ENCODE assay signal across 12 cellular contexts in the genomic region with DNA sequence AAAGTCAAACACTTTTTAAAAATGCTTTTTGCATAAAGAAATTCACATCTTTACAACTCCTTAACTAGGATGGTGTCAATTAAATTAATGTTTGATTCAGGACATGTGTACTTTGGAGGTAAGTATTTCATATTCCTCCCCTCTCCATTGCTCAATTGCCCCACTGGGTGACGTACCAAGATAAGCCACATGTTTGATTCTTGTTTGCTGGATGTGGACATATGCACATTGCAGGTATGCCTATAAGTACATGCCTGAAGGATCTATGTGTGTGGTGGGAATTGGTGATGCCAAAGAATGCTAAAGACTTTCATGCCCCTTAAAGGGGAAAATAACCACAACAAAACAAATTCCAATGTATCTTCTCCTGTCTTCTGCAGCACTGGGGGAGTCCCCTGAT. TPM values are rescaled to one million over a fixed set of nuclear protein-coding genes. Genes with fewer than 3 reads are reported as not detected.
A peak's percentile ranks its signal among the peaks of the same experiment; 100 is the strongest.
DNase-seq lines count a peak whose midpoint lies in the region; ATAC-seq, FAIRE-seq and TF ChIP-seq lines count a peak whose summit lies in the region.
"Had no signal": no experiment of that assay in that cellular context is flagged by ENCODE, and none has a peak within 500 bp of the region (broad histone marks: within the 10 kb centered on the region; RNA-seq: fewer than 3 reads in every experiment).

No MANE protein-coding gene starts in this region.

- H3K27ac ChIP-seq in CD8-positive, alpha-beta T cell (ENCODE audit: low read depth, low read length), result peak overlapping the region; percentile 54
- peak overlapping the region in 1 of 2 donors; percentile 11 for H3K27ac ChIP-seq in ascending aorta
- H3K27ac ChIP-seq in mesenchymal stem cell (ENCODE audit: low read length, poor library complexity, severe bottlenecking), result peak overlapping the region; percentile 3
- H3K27ac ChIP-seq: thyroid gland had no signal

- POLR2A ChIA-PET in CD8-positive, alpha-beta T cell (lab: Charles Lee), result interaction anchor here (0.7 to 2.6 kb wide), 9 partner anchors 10 to 64 kb away, joined by 3 to 8 read pairs (median 4); no protein-coding TSS in a partner anchor

- peaks cover 2% of the 10 kb centered on the region for H3K9me3 Mint-ChIP-seq in CD8-positive, alpha-beta T cell
- H3K9me3 Mint-ChIP-seq in IgD-negative memory B cell, result no peaks in the 10 kb centered on the region

- no peak for DNase-seq in CD8-positive, alpha-beta T cell
- DNase-seq in ascending aorta (ENCODE audit: low spot score in 2 of 2) (no peak), mesenchymal stem cell (peak; percentile 43), SHP77 treated with DMSO at 0.1 percent for 48 hours (lab: John Stamatoyannopoulos, UW) (no peak), H54 (ENCODE audit: insufficient read length, low spot score) (no peak)
- DNase-seq: effector CD8-positive, alpha-beta T cell; H7 had no signal

- H3K27ac Mint-ChIP-seq in CD8-positive, alpha-beta T cell, result peak overlapping the region; percentile 98
- H3K27ac Mint-ChIP-seq in IgD-negative memory B cell, result peak overlapping the region; percentile 95 to 97 (median 97)

- no peak overlapping the region for H4K91ac ChIP-seq in mesenchymal stem cell (ENCODE audit: low read length)

- H3K36me3 ChIP-seq in CD8-positive, alpha-beta T cell (ENCODE audit: insufficient read depth, low read length), result peaks cover 7% of the 10 kb centered on the region
- H3K36me3 ChIP-seq in ascending aorta (peaks cover 0 to 3% of the 10 kb centered on the region in 2 donors), mesenchymal stem cell (ENCODE audit: control insufficient read depth in 1 of 2, insufficient read depth in 2 of 2, low read depth in 1 of 2, low read length in 2 of 2) (peaks cover 3 to 96% of the 10 kb centered on the region in 2 experiments)
- H3K36me3 ChIP-seq: thyroid gland had no signal

- TF ChIP-seq POLR2A in H54 (IDR thresholded peaks at IDR 0.05; ENCODE audit: low read depth, low read length), result no peak

- peaks cover 75% of the 10 kb centered on the region for H3K4me1 ChIP-seq in CD8-positive, alpha-beta T cell (ENCODE audit: insufficient read depth, low read length)
- H3K4me1 ChIP-seq in ascending aorta (peaks cover 19 to 50% of the 10 kb centered on the region in 2 donors), mesenchymal stem cell (ENCODE audit: control insufficient read depth, insufficient read depth, low read depth, low read length) (peaks cover 27% of the 10 kb centered on the region)

- H3K79me1 ChIP-seq in mesenchymal stem cell (replicated peaks; ENCODE audit: low read length, poor library complexity, severe bottlenecking), result no peaks in the 10 kb centered on the region

- no peaks in the 10 kb centered on the region for H3K27me3 ChIP-seq in CD8-positive, alpha-beta T cell (ENCODE audit: insufficient read depth, low read length)
- H3K27me3 ChIP-seq in ascending aorta (no peaks in the 10 kb centered on the region), mesenchymal stem cell (ENCODE audit: control insufficient read depth in 1 of 2, insufficient read depth in 1 of 2, low read length in 2 of 2) (no peaks in the 10 kb centered on the region)
- H3K27me3 ChIP-seq: thyroid gland had no signal

- H3K27me3 Mint-ChIP-seq in CD8-positive, alpha-beta T cell (ENCODE audit: low read depth), result no peaks in the 10 kb centered on the region
- no peaks in the 10 kb centered on the region for H3K27me3 Mint-ChIP-seq in IgD-negative memory B cell

- H3K9me3 ChIP-seq in CD8-positive, alpha-beta T cell (ENCODE audit: low read length), result no peaks in the 10 kb centered on the region
- no peaks in the 10 kb centered on the region for H3K9me3 ChIP-seq in ascending aorta
- H3K9me3 ChIP-seq in mesenchymal stem cell (ENCODE audit: control insufficient read depth, low read length), result no peaks in the 10 kb centered on the region
- H3K9me3 ChIP-seq: thyroid gland had no signal

- no peak overlapping the region for H3K4ac ChIP-seq in mesenchymal stem cell (ENCODE audit: low read depth in 1 of 2, low read length in 2 of 2)

- FAIRE-seq in H54 (lab: Jason Lieb, UNC), result no peak

- peak overlapping the region; percentile 46 for H3K4me3 ChIP-seq in CD8-positive, alpha-beta T cell (ENCODE audit: low read depth, low read length)
- H3K4me3 ChIP-seq in ascending aorta (peak overlapping the region; percentile 24 to 31), mesenchymal stem cell (ENCODE audit: insufficient read depth in 1 of 2, low read depth in 1 of 2, low read length in 2 of 2) (peak overlapping the region in 1 of 2 experiments; percentile 89)
- H3K4me3 ChIP-seq: thyroid gland had no signal

- H2BK120ac ChIP-seq in mesenchymal stem cell (ENCODE audit: low read depth, low read length), result no peak overlapping the region

- H2AFZ ChIP-seq in mesenchymal stem cell (ENCODE audit: low read depth, low read length), result no peak overlapping the region

- no peak overlapping the region for H2BK5ac ChIP-seq in mesenchymal stem cell (ENCODE audit: low read depth, low read length, poor library complexity, severe bottlenecking)

- no peak overlapping the region for H3K4me2 ChIP-seq in mesenchymal stem cell (ENCODE audit: low read length, poor library complexity, severe bottlenecking)

- no peak overlapping the region for H3K14ac ChIP-seq in mesenchymal stem cell (ENCODE audit: low read length in 2 of 2)

- CTCF ChIA-PET in CD8-positive, alpha-beta T cell (lab: Charles Lee), result interaction anchor here (0.7 to 10.9 kb wide), 7 partner anchors 16 to 161 kb away, joined by 3 to 92 read pairs (median 4); no protein-coding TSS in a partner anchor

- H4K8ac ChIP-seq in mesenchymal stem cell (ENCODE audit: low read length), result no peak overlapping the region

- WGBS in mesenchymal stem cell, result no CpG with 5 or more reads among the region's 1 CpG

- ATAC-seq in CD8-positive, alpha-beta T cell, result no peak
- no peak for ATAC-seq in GM18909 (IDR thresholded peaks at IDR 0.05; ENCODE audit: poor library complexity, unreplicated experiment)
- ATAC-seq in HG03280 (IDR thresholded peaks at IDR 0.05; ENCODE audit: unreplicated experiment), result no peak
- ATAC-seq: left lobe of liver had no signal

- peak overlapping the region; percentile 79 for H3K4me3 Mint-ChIP-seq in CD8-positive, alpha-beta T cell
- peak overlapping the region; percentile 64 to 96 (median 90) for H3K4me3 Mint-ChIP-seq in IgD-negative memory B cell

- intact Hi-C loops in CD8-positive, alpha-beta T cell (cut with DNase I, micrococcal nuclease), result loop anchor here (1.0 to 5.0 kb wide), 9 partner anchors 18 to 247 kb away; a partner anchor contains a TSS
- intact Hi-C loops in ascending aorta (cut with DNase I), result loop anchor here (5.0 kb wide), 2 partner anchors 142 to 228 kb away; a partner anchor contains a TSS

- no peak for TF ChIP-seq CTCF in CD8-positive, alpha-beta T cell (IDR thresholded peaks at IDR 0.05)
- no peak for TF ChIP-seq CTCF in ascending aorta (IDR thresholded peaks at IDR 0.05)

- H2BK12ac ChIP-seq in mesenchymal stem cell (ENCODE audit: low read length in 2 of 2), result no peak overlapping the region

- H3K18ac ChIP-seq in mesenchymal stem cell (ENCODE audit: low read depth in 1 of 2, low read length in 2 of 2), result no peak overlapping the region

- no peak overlapping the region for H2BK15ac ChIP-seq in mesenchymal stem cell (ENCODE audit: low read depth, poor library complexity, severe bottlenecking)

- no peak overlapping the region for H2AK5ac ChIP-seq in mesenchymal stem cell (ENCODE audit: low read length, severe bottlenecking)

- H3K23ac ChIP-seq in mesenchymal stem cell (ENCODE audit: low read length in 2 of 2), result no peak overlapping the region

- H3K4me1 Mint-ChIP-seq in CD8-positive, alpha-beta T cell (ENCODE audit: low read depth), result peaks cover 85% of the 10 kb centered on the region
- peaks cover 68 to 85% (median 72%) of the 10 kb centered on the region in 3 donors for H3K4me1 Mint-ChIP-seq in IgD-negative memory B cell

- H3K36me3 Mint-ChIP-seq in CD8-positive, alpha-beta T cell, result peaks cover 77% of the 10 kb centered on the region
- peaks cover 9% of the 10 kb centered on the region for H3K36me3 Mint-ChIP-seq in IgD-negative memory B cell

- H3K9ac ChIP-seq in mesenchymal stem cell (ENCODE audit: low read length), result peak overlapping the region; percentile 96

RNA-seq across cellular contexts. Expression of a gene that starts 5.8 kb away (rescaled TPM):
- 1,000 to 10,000 TPM; 1,070 to 1,104 TPM for total RNA-seq in CD8-positive, alpha-beta T cell
- 176 TPM for polyA plus RNA-seq in IgD-negative memory B cell
- total RNA-seq in ascending aorta, result 188 TPM
- 1,373 TPM for polyA plus RNA-seq in mesenchymal stem cell (2013, experiment 1 of 2)
- 1,315 TPM for polyA plus RNA-seq in mesenchymal stem cell (2013, experiment 2 of 2)
